In the genomic region with DNA sequence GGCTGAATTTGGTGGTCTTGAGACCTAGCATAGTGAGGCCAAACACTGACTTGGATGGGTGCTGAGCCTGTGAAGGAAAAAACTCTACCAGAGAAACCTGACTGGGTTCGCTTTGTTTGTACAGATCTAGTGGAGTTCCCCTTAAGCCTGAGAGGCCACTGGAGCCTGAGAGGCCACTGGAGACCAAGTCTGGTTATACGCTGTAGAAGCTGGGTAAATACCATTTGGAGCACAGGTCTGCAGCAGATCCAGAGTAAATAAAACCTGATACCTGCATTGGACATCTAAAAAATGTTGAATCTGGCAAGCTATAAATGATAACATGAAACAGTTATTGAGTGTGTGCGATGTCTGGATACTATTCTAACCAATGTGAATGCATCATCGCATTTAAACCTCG, we compare ENCODE assay signal across 11 cellular contexts.
A peak's percentile ranks its signal among the peaks of the same experiment; 100 is the strongest.
DNase-seq lines count a peak whose midpoint lies in the region; ATAC-seq and TF ChIP-seq lines count a peak whose summit lies in the region.
"Had no signal": no experiment of that assay in that cellular context is flagged by ENCODE, and none has a peak within 500 bp of the region (broad histone marks: within the 10 kb centered on the region; RNA-seq: fewer than 3 reads in every experiment).

No MANE protein-coding gene starts in this region.

- DNase-seq in NCI-H345 (lab: John Stamatoyannopoulos, UW), result peak; percentile 2
- no peak for DNase-seq in NCI-H345 treated with DMSO at 0.1 percent for 48 hours (lab: John Stamatoyannopoulos, UW; ENCODE audit: unreplicated experiment)
- peak; percentile 4 for DNase-seq in LNCaP clone FGC (ENCODE audit: low read depth)
- peak; percentile 42 for DNase-seq in NCI-H510A treated with DMSO at 0.1 percent for 48 hours (lab: John Stamatoyannopoulos, UW)
- peak; percentile 34 for DNase-seq in lower lobe of right lung
- no peak for DNase-seq in T-helper 1 cell
- DNase-seq in 8988T, result no peak
- DNase-seq: BE2C had no signal

- no peak overlapping the region for H3K27ac ChIP-seq in lower lobe of right lung
- H3K27ac ChIP-seq: A549, C4-2B had no signal

- no peaks in the 10 kb centered on the region for H3K27me3 ChIP-seq in lower lobe of right lung (ENCODE audit: low read depth)
- H3K27me3 ChIP-seq: BE2C had no signal

- TF ChIP-seq CTCF in LNCaP clone FGC (IDR thresholded peaks at IDR 0.05; ENCODE audit: control insufficient read depth, extremely low read depth, insufficient read depth), result no peak
- no peak for TF ChIP-seq CTCF in lower lobe of right lung (IDR thresholded peaks at IDR 0.05)

- H3K4me1 ChIP-seq in lower lobe of right lung, result no peaks in the 10 kb centered on the region
- H3K4me1 ChIP-seq: A549, BE2C, HAP-1 had no signal

- H3K9me3 ChIP-seq in lower lobe of right lung, result no peaks in the 10 kb centered on the region
- H3K9me3 ChIP-seq: A549, BE2C had no signal

- peak in 1 of 2 donors; percentile 72 for ATAC-seq in lower lobe of right lung
- ATAC-seq: A549 had no signal

- no peak overlapping the region for H3K4me3 ChIP-seq in LNCaP clone FGC (ENCODE audit: low read depth, low read length)
- H3K4me3 ChIP-seq in lower lobe of right lung, result no peak overlapping the region
- H3K4me3 ChIP-seq: A549, HAP-1 had no signal

- no peaks in the 10 kb centered on the region for H3K36me3 ChIP-seq in lower lobe of right lung
- H3K36me3 ChIP-seq: BE2C, HAP-1 had no signal

- intact Hi-C loops in lower lobe of right lung (cut with DNase I), result no loop called here

Comparison
In these comparisons a context has a peak if more than half of its experiments do, and no peak if none do; other contexts are left out.
1. DNase-seq: peak in NCI-H345 (single experiment), LNCaP clone FGC (single experiment), NCI-H510A treated with DMSO at 0.1 percent for 48 hours (single experiment) and lower lobe of right lung (single experiment); none in NCI-H345 treated with DMSO at 0.1 percent for 48 hours (single experiment), T-helper 1 cell (0 of 5) and 8988T (single experiment).